ENCODE assay signal across 14 cellular contexts in genomic region chr17:73824321-73824720, GRCh38.
DNase-seq lines count a peak whose midpoint lies in the region; ATAC-seq lines count a peak whose summit lies in the region.
"Had no signal": no experiment of that assay in that cellular context is flagged by ENCODE, and none has a peak within 500 bp of the region (broad histone marks: within the 10 kb centered on the region; RNA-seq: fewer than 3 reads in every experiment).

No MANE protein-coding gene starts in this region.

- H3K4me3 Mint-ChIP-seq in activated CD4-positive, alpha-beta T cell treated with anti-CD3 and anti-CD28 coated beads, Interleukin-2, amount 10 ng/mL, durations not matched to agents 7 days and 5 days: no peak overlapping the region
- peak overlapping the region in 4 of 5 donors; percentile 39 to 82 (median 71) for H3K4me3 Mint-ChIP-seq in immature natural killer cell
- H3K4me3 Mint-ChIP-seq: H9 had no signal

- peak; percentile 13 for DNase-seq in NCI-H1092 treated with DMSO at 0.1 percent for 48 hours (lab: John Stamatoyannopoulos, UW)
- DNase-seq in NCI-H1092 (lab: John Stamatoyannopoulos, UW): no peak
- no peak for DNase-seq in activated CD4-positive, alpha-beta T cell treated with anti-CD3 and anti-CD28 coated beads, Interleukin-2, amount 10 ng/mL, durations not matched to agents 7 days and 5 days
- no peak for DNase-seq in activated CD4-positive, alpha-beta T cell treated with anti-CD3 and anti-CD28 coated beads for 1 hour
- DNase-seq in immature natural killer cell: no peak
- no peak for DNase-seq in NCI-H2227 (lab: John Stamatoyannopoulos, UW; ENCODE audit: unreplicated experiment)
- DNase-seq: H9, MM.1S, NCI-H2171 treated with DMSO at 0.1 percent for 48 hours, NCI-H526 treated with DMSO at 0.1 percent for 48 hours, PC-3 had no signal

- no peaks in the 10 kb centered on the region for H3K36me3 Mint-ChIP-seq in activated CD4-positive, alpha-beta T cell treated with anti-CD3 and anti-CD28 coated beads, Interleukin-2, amount 10 ng/mL, durations not matched to agents 7 days and 5 days (ENCODE audit: low read depth)
- H3K36me3 Mint-ChIP-seq in immature natural killer cell: no peaks in the 10 kb centered on the region

- no peaks in the 10 kb centered on the region for H3K9me3 Mint-ChIP-seq in activated CD4-positive, alpha-beta T cell treated with anti-CD3 and anti-CD28 coated beads, Interleukin-2, amount 10 ng/mL, durations not matched to agents 7 days and 5 days
- H3K9me3 Mint-ChIP-seq in immature natural killer cell: no peaks in the 10 kb centered on the region

- peaks cover 46% of the 10 kb centered on the region for H3K4me1 Mint-ChIP-seq in activated CD4-positive, alpha-beta T cell treated with anti-CD3 and anti-CD28 coated beads, Interleukin-2, amount 10 ng/mL, durations not matched to agents 7 days and 5 days
- peaks cover 29 to 66% of the 10 kb centered on the region in 2 donors for H3K4me1 Mint-ChIP-seq in immature natural killer cell

- ATAC-seq in HG03095 (IDR thresholded peaks at IDR 0.05; ENCODE audit: unreplicated experiment) (no peak), HG02973 (IDR thresholded peaks at IDR 0.05; ENCODE audit: unreplicated experiment) (no peak)
- ATAC-seq: PC-3, Right ventricle myocardium inferior had no signal

- H3K27me3 Mint-ChIP-seq in activated CD4-positive, alpha-beta T cell treated with anti-CD3 and anti-CD28 coated beads, Interleukin-2, amount 10 ng/mL, durations not matched to agents 7 days and 5 days: peaks cover 13% of the 10 kb centered on the region
- peaks cover 7 to 14% (median 8%) of the 10 kb centered on the region in 3 donors for H3K27me3 Mint-ChIP-seq in immature natural killer cell (ENCODE audit: low read depth in 3 of 3)

- POLR2A ChIA-PET in activated CD4-positive, alpha-beta T cell treated with anti-CD3 and anti-CD28 coated beads, Interleukin-2, amount 10 ng/mL, durations not matched to agents 7 days and 5 days (lab: Charles Lee): no interaction called here

- CTCF ChIA-PET in activated CD4-positive, alpha-beta T cell treated with anti-CD3 and anti-CD28 coated beads, Interleukin-2, amount 10 ng/mL, durations not matched to agents 7 days and 5 days (lab: Charles Lee): interaction anchor here (0.8 kb wide), 1 partner anchor 136 kb away, joined by 3 read pairs; no protein-coding TSS in a partner anchor

- peak overlapping the region; percentile 43 for H3K27ac Mint-ChIP-seq in activated CD4-positive, alpha-beta T cell treated with anti-CD3 and anti-CD28 coated beads, Interleukin-2, amount 10 ng/mL, durations not matched to agents 7 days and 5 days
- peak overlapping the region in 4 of 6 donors; percentile 81 to 91 (median 86) for H3K27ac Mint-ChIP-seq in immature natural killer cell
- H3K27ac Mint-ChIP-seq: H9 had no signal
